24 cellular contexts compared by ENCODE assay signal in genomic region chr2:215038411-215038810, GRCh38.
"Had no signal": no experiment of that assay in that cellular context is flagged by ENCODE, and none has a peak within 500 bp of the region (broad histone marks: within the 10 kb centered on the region; RNA-seq: fewer than 3 reads in every experiment).

No MANE protein-coding gene starts in this region.

- H3K36me3 ChIP-seq: neutrophil, pancreas, right lobe of liver, sigmoid colon, stomach, thoracic aorta, thyroid gland, tibial nerve, upper lobe of right lung, uterus had no signal

- H3K4me3 ChIP-seq: pancreas, psoas muscle, right lobe of liver, sigmoid colon, stomach, thoracic aorta, thyroid gland, tibial nerve, upper lobe of right lung, uterus had no signal

- H3K27me3 ChIP-seq: neutrophil, pancreas, right lobe of liver, sigmoid colon, stomach, thyroid gland, tibial nerve, upper lobe of right lung, uterus had no signal

- H3K4me1 ChIP-seq: pancreas, psoas muscle, right lobe of liver, sigmoid colon, stomach, thyroid gland, tibial nerve, upper lobe of right lung, uterus had no signal

- H3K27ac ChIP-seq: neutrophil, pancreas, psoas muscle, right lobe of liver, sigmoid colon, stomach, thoracic aorta, thyroid gland, tibial nerve, upper lobe of right lung, uterus had no signal

- ATAC-seq: naive thymus-derived CD4-positive, alpha-beta T cell; natural killer cell; pancreas; psoas muscle; right cardiac atrium; right lobe of liver; stimulated activated effector memory CD8-positive, alpha-beta T cell treated with anti-CD3 and anti-CD28 coated beads, Interleukin-12 subunit alpha, Interleukin-12 subunit beta, amount 100 ng/mL, for 72 hours; stimulated activated naive B cell treated with anti-CD40 and anti-IgM and Interleukin-4, amounts not matched to agents 10 μg/mL and 1 μg/mL and 100 μg/mL, for 72 hours; upper lobe of right lung had no signal

- DNase-seq: naive thymus-derived CD4-positive, alpha-beta T cell; natural killer cell; nucleus accumbens; pancreas; posterior cingulate gyrus; psoas muscle; right cardiac atrium; right lobe of liver; sigmoid colon; small intestine; stimulated activated CD4-positive, alpha-beta T cell treated with anti-CD3 and anti-CD28 coated beads, Interleukin-15, amount 100 ng/mL, for 24 hours; stimulated activated CD4-positive, alpha-beta T cell treated with anti-CD3 and anti-CD28 coated beads, Interleukin-2, amount 100 ng/mL, for 24 hours; stimulated activated CD4-positive, alpha-beta T cell treated with anti-CD3 and anti-CD28 coated beads, Interleukin-2, amount 100 ng/mL, for 48 hours; stimulated activated CD4-positive, alpha-beta T cell treated with anti-CD3 and anti-CD28 coated beads, Interleukin-4, amount 100 ng/mL, for 24 hours; stimulated activated naive B cell treated with anti-CD40 and anti-IgM and Interleukin-4, amounts not matched to agents 10 μg/mL and 1 μg/mL and 100 μg/mL, for 72 hours; stimulated activated naive CD4-positive, alpha-beta T cell treated with Interleukin-2 at 50 U/mL for 16 hours; stomach; thyroid gland; upper lobe of right lung; uterus had no signal

- H3K9me3 ChIP-seq: neutrophil, pancreas, psoas muscle, right lobe of liver, sigmoid colon, thoracic aorta, thyroid gland, upper lobe of right lung, uterus had no signal
